13 cellular contexts compared by ENCODE assay signal in the genomic region with DNA sequence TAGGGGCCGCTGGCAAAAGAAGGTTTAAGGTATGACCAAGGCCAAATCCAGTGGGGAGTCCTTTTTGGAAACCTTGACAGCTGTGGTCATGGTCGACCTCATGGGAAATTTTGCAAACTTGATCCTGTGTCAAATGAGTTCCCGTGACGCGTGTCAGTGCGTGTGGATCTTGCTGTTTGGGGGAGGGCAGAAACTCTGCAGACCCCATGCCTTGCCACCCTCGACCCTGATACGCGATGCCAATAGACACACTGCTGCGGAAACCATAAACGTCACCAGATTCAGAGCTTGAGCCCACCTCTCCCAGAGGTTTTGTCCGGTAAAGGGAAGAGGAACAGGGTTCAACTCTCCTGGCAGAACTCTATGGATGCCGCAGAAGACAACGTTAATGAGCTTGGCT.
"Had no signal": no experiment of that assay in that cellular context is flagged by ENCODE, and none has a peak within 500 bp of the region (broad histone marks: within the 10 kb centered on the region; RNA-seq: fewer than 3 reads in every experiment).

No MANE protein-coding gene starts in this region.

- H3K27ac ChIP-seq: dorsolateral prefrontal cortex, gastroesophageal sphincter, prostate gland had no signal

- DNase-seq: activated CD4-positive, alpha-beta T cell treated with anti-CD3 and anti-CD28 coated beads, Interleukin-2, amount 10 ng/mL, durations not matched to agents 7 days and 5 days; activated naive CD4-positive, alpha-beta T cell; left ventricle myocardium superior; mesendoderm; nucleus accumbens; stimulated activated CD4-positive, alpha-beta T cell treated with anti-CD3 and anti-CD28 coated beads, Interleukin-12 subunit alpha, Interleukin-12 subunit beta, amount 100 ng/mL, for 4 hours; stimulated activated CD4-positive, alpha-beta T cell treated with anti-CD3 and anti-CD28 coated beads, Interleukin-2, amount 100 ng/mL, for 24 hours had no signal

- H3K36me3 ChIP-seq: gastroesophageal sphincter, prostate gland had no signal

- H3K27me3 ChIP-seq: gastroesophageal sphincter had no signal

- ATAC-seq: gastroesophageal sphincter had no signal

- H3K4me3 ChIP-seq: dorsolateral prefrontal cortex, gastroesophageal sphincter, prostate gland had no signal

- H3K9me3 ChIP-seq: prostate gland had no signal

- H3K4me3 Mint-ChIP-seq: activated CD4-positive, alpha-beta T cell treated with anti-CD3 and anti-CD28 coated beads, Interleukin-2, amount 10 ng/mL, durations not matched to agents 7 days and 5 days; nephron; T-helper 1 cell treated with Interleukin-12 subunit alpha and Interleukin-12 subunit beta and Interleukin-4 antibody, amounts not matched to agents 30 μg/mL and 1 μg/mL, for 36 hours had no signal

- H3K9me3 Mint-ChIP-seq: activated CD4-positive, alpha-beta T cell treated with anti-CD3 and anti-CD28 coated beads, Interleukin-2, amount 10 ng/mL, durations not matched to agents 7 days and 5 days had no signal

- H3K27ac Mint-ChIP-seq: activated CD4-positive, alpha-beta T cell treated with anti-CD3 and anti-CD28 coated beads, Interleukin-2, amount 10 ng/mL, durations not matched to agents 7 days and 5 days; T-helper 1 cell treated with Interleukin-12 subunit alpha and Interleukin-12 subunit beta and Interleukin-4 antibody, amounts not matched to agents 30 μg/mL and 1 μg/mL, for 36 hours had no signal

- FAIRE-seq: islet of Langerhans had no signal

- H3K4me1 Mint-ChIP-seq: activated CD4-positive, alpha-beta T cell treated with anti-CD3 and anti-CD28 coated beads, Interleukin-2, amount 10 ng/mL, durations not matched to agents 7 days and 5 days had no signal

- H3K4me1 ChIP-seq: prostate gland had no signal
